In genomic region chr19:4326215-4326836, GRCh38 we compare ENCODE assay signal across 2 cellular contexts.
TF ChIP-seq lines count a peak whose summit lies in the region.

No MANE protein-coding gene starts in this region.

TF ChIP-seq in SK-N-SH, 30 proteins besides CTCF, POLR2A, EP300 and RAD21 (continued from another document):
- TF ChIP-seq, protein P1, sequence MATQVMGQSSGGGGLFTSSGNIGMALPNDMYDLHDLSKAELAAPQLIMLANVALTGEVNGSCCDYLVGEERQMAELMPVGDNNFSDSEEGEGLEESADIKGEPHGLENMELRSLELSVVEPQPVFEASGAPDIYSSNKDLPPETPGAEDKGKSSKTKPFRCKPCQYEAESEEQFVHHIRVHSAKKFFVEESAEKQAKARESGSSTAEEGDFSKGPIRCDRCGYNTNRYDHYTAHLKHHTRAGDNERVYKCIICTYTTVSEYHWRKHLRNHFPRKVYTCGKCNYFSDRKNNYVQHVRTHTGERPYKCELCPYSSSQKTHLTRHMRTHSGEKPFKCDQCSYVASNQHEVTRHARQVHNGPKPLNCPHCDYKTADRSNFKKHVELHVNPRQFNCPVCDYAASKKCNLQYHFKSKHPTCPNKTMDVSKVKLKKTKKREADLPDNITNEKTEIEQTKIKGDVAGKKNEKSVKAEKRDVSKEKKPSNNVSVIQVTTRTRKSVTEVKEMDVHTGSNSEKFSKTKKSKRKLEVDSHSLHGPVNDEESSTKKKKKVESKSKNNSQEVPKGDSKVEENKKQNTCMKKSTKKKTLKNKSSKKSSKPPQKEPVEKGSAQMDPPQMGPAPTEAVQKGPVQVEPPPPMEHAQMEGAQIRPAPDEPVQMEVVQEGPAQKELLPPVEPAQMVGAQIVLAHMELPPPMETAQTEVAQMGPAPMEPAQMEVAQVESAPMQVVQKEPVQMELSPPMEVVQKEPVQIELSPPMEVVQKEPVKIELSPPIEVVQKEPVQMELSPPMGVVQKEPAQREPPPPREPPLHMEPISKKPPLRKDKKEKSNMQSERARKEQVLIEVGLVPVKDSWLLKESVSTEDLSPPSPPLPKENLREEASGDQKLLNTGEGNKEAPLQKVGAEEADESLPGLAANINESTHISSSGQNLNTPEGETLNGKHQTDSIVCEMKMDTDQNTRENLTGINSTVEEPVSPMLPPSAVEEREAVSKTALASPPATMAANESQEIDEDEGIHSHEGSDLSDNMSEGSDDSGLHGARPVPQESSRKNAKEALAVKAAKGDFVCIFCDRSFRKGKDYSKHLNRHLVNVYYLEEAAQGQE (IDR thresholded peaks at IDR 0.05; ENCODE audit: low read depth, low read length), result no peak
- TF ChIP-seq NRF1 (IDR thresholded peaks at IDR 0.05; ENCODE audit: low read depth, low read length), result no peak
- no peak for TF ChIP-seq USF2 (IDR thresholded peaks at IDR 0.05; ENCODE audit: borderline replicate concordance, low read depth, low read length)
- TF ChIP-seq CHD2 (IDR thresholded peaks at IDR 0.05; ENCODE audit: low read length, partially characterized antibody), result no peak
- TF ChIP-seq, protein P2, sequence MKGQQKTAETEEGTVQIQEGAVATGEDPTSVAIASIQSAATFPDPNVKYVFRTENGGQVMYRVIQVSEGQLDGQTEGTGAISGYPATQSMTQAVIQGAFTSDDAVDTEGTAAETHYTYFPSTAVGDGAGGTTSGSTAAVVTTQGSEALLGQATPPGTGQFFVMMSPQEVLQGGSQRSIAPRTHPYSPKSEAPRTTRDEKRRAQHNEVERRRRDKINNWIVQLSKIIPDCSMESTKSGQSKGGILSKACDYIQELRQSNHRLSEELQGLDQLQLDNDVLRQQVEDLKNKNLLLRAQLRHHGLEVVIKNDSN (IDR thresholded peaks at IDR 0.05; ENCODE audit: borderline replicate concordance, low read depth), result no peak
- no peak for TF ChIP-seq FOSL2 (IDR thresholded peaks at IDR 0.05; ENCODE audit: borderline replicate concordance, low read depth)
- TF ChIP-seq EZH2phosphoT487 (IDR thresholded peaks at IDR 0.05; ENCODE audit: borderline replicate concordance, low read depth), result no peak
- no peak for TF ChIP-seq IRF3 (IDR thresholded peaks at IDR 0.05; ENCODE audit: low read depth, low read length)
- TF ChIP-seq SMC3 (IDR thresholded peaks at IDR 0.05; ENCODE audit: low read depth, low read length), result no peak

TF ChIP-seq in SK-N-SH treated with all-trans-retinoic acid at 6 μM for 48 hours, 23 proteins besides CTCF, POLR2A, EP300 and RAD21 (continued from another document):
- TF ChIP-seq, protein P3, sequence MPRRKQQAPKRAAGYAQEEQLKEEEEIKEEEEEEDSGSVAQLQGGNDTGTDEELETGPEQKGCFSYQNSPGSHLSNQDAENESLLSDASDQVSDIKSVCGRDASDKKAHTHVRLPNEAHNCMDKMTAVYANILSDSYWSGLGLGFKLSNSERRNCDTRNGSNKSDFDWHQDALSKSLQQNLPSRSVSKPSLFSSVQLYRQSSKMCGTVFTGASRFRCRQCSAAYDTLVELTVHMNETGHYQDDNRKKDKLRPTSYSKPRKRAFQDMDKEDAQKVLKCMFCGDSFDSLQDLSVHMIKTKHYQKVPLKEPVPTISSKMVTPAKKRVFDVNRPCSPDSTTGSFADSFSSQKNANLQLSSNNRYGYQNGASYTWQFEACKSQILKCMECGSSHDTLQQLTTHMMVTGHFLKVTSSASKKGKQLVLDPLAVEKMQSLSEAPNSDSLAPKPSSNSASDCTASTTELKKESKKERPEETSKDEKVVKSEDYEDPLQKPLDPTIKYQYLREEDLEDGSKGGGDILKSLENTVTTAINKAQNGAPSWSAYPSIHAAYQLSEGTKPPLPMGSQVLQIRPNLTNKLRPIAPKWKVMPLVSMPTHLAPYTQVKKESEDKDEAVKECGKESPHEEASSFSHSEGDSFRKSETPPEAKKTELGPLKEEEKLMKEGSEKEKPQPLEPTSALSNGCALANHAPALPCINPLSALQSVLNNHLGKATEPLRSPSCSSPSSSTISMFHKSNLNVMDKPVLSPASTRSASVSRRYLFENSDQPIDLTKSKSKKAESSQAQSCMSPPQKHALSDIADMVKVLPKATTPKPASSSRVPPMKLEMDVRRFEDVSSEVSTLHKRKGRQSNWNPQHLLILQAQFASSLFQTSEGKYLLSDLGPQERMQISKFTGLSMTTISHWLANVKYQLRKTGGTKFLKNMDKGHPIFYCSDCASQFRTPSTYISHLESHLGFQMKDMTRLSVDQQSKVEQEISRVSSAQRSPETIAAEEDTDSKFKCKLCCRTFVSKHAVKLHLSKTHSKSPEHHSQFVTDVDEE (CRISPR knock-in tag; IDR thresholded peaks at IDR 0.05), result no peak
- TF ChIP-seq TCF4 (CRISPR knock-in tag; IDR thresholded peaks at IDR 0.05; ENCODE audit: borderline replicate concordance) (no peak), TOX (CRISPR knock-in tag; IDR thresholded peaks at IDR 0.05; ENCODE audit: borderline replicate concordance) (no peak), OSR1 (CRISPR knock-in tag; IDR thresholded peaks at IDR 0.05) (no peak), ARNTL (CRISPR knock-in tag; IDR thresholded peaks at IDR 0.05; ENCODE audit: borderline replicate concordance, low read depth) (no peak), ZFP3 (CRISPR knock-in tag; IDR thresholded peaks at IDR 0.05) (no peak), CSDC2 (CRISPR knock-in tag; IDR thresholded peaks at IDR 0.05) (no peak), ZFP30 (CRISPR knock-in tag; IDR thresholded peaks at IDR 0.05) (no peak), BACH2 (CRISPR knock-in tag; IDR thresholded peaks at IDR 0.05; ENCODE audit: borderline replicate concordance) (no peak), RARB (CRISPR knock-in tag; IDR thresholded peaks at IDR 0.05) (no peak), GLIS3 (CRISPR knock-in tag; IDR thresholded peaks at IDR 0.05) (no peak), PATZ1 (CRISPR knock-in tag; IDR thresholded peaks at IDR 0.05; ENCODE audit: borderline replicate concordance) (no peak), ISL1 (CRISPR knock-in tag; IDR thresholded peaks at IDR 0.05) (no peak)
